In genomic region chr3:27219127-27219860, GRCh38 we compare ENCODE assay signal across 21 cellular contexts.
DNase-seq lines count a peak whose midpoint lies in the region; ATAC-seq and TF ChIP-seq lines count a peak whose summit lies in the region.
"Had no signal": no experiment of that assay in that cellular context is flagged by ENCODE, and none has a peak within 500 bp of the region (broad histone marks: within the 10 kb centered on the region; RNA-seq: fewer than 3 reads in every experiment).

No MANE protein-coding gene starts in this region.

- peak; percentile 52 for DNase-seq in EH (ENCODE audit: low read depth)
- peak; percentile 29 for DNase-seq in LHCN-M2 (ENCODE audit: low read depth)
- peak; percentile 24 for DNase-seq in dermis blood vessel endothelial cell
- DNase-seq in mucosa of descending colon: peak in 1 of 3 donors; percentile 60
- DNase-seq in activated CD8-positive, alpha-beta memory T cell treated with anti-CD3 and anti-CD28 coated beads for 24 hours: no peak
- DNase-seq in 8988T: no peak
- DNase-seq: activated CD4-positive, alpha-beta memory T cell treated with anti-CD3 and anti-CD28 coated beads for 36 hours; activated gamma-delta T cell treated with Interleukin-2 at 50 U/mL for 16 hours; activated T-cell treated with anti-CD3 and anti-CD28 coated beads for 4 hours; amniotic stem cell; CD4-positive, alpha-beta memory T cell; glutamatergic neuron; naive thymus-derived CD8-positive, alpha-beta T cell; ovary; right lobe of liver; testis had no signal

- no peak overlapping the region for H3K4me3 ChIP-seq in mucosa of descending colon
- H3K4me3 ChIP-seq: ovary, right lobe of liver, SJSA1, testis had no signal

- TF ChIP-seq CTCF in mucosa of descending colon (IDR thresholded peaks at IDR 0.05): no peak

- no peaks in the 10 kb centered on the region for H3K4me1 ChIP-seq in mucosa of descending colon (ENCODE audit: low read depth)
- H3K4me1 ChIP-seq: right lobe of liver, testis had no signal

- H3K36me3 ChIP-seq in mucosa of descending colon (ENCODE audit: low read depth): no peaks in the 10 kb centered on the region
- H3K36me3 ChIP-seq: ovary, right lobe of liver, SJSA1 had no signal

- ATAC-seq in mucosa of descending colon (peak; percentile 98), HG03175 (IDR thresholded peaks at IDR 0.05; ENCODE audit: unreplicated experiment) (no peak), GM21360 (IDR thresholded peaks at IDR 0.05; ENCODE audit: unreplicated experiment) (no peak)
- ATAC-seq: naive thymus-derived CD8-positive, alpha-beta T cell; right lobe of liver; stimulated activated memory B cell treated with anti-CD40 and anti-IgM and Interleukin-4, amounts not matched to agents 10 μg/mL and 1 μg/mL and 100 μg/mL, for 72 hours; WTC11 had no signal

- no peaks in the 10 kb centered on the region for H3K9me3 ChIP-seq in mucosa of descending colon
- H3K9me3 ChIP-seq: ovary, right lobe of liver, testis had no signal

- intact Hi-C loops in mucosa of descending colon (cut with DNase I, micrococcal nuclease): no loop called here

Comparison
In these comparisons a context has a peak if more than half of its experiments do, and no peak if none do; other contexts are left out.
1. DNase-seq: peak in EH (single experiment), LHCN-M2 (single experiment) and dermis blood vessel endothelial cell (single experiment); none in activated CD8-positive, alpha-beta memory T cell treated with anti-CD3 and anti-CD28 coated beads for 24 hours (single experiment) and 8988T (single experiment).